ENCODE assay signal across 1 cellular context in the genomic region with DNA sequence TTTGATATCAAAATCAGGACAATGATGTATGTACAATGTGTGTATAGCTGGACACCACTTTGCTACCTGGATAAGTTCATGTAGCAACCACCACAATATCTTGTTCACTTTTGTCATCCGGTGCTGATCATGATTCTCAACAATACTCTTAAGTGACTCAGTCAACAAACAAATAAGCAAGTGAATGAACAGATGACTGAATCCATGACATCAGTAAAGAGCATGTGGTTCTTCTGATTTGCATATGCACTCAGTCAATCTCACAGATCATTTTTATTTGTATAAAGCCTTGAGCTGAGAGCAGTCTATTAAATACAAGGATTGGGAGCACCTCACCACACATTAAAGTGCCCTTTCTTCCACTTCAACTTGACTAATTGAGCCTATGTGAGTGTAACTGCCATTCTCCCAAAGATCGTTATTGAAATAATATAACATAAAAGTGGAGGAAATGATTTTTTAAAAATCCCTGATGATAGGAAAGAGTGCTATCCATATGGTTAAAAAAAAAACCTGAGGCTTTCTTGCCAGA.
TF ChIP-seq lines count a peak whose summit lies in the region.

No MANE protein-coding gene starts in this region.

TF ChIP-seq in HepG2, 621 proteins besides CTCF, POLR2A, EP300 and RAD21 (continued from another document):
- TF ChIP-seq, protein P1, sequence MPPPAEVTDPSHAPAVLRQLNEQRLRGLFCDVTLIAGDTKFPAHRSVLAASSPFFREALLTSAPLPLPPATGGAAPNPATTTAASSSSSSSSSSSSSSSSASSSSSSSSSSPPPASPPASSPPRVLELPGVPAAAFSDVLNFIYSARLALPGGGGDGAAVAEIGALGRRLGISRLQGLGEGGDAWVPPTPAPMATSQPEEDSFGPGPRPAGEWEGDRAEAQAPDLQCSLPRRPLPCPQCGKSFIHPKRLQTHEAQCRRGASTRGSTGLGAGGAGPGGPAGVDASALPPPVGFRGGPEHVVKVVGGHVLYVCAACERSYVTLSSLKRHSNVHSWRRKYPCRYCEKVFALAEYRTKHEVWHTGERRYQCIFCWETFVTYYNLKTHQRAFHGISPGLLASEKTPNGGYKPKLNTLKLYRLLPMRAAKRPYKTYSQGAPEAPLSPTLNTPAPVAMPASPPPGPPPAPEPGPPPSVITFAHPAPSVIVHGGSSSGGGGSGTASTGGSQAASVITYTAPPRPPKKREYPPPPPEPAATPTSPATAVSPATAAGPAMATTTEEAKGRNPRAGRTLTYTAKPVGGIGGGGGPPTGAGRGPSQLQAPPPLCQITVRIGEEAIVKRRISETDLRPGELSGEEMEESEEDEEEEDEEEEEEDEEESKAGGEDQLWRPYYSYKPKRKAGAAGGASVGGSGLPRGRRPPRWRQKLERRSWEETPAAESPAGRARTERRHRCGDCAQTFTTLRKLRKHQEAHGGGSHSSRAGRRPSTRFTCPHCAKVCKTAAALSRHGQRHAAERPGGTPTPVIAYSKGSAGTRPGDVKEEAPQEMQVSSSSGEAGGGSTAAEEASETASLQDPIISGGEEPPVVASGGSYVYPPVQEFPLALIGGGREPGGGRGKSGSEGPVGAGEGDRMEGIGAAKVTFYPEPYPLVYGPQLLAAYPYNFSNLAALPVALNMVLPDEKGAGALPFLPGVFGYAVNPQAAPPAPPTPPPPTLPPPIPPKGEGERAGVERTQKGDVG (CRISPR knock-in tag; IDR thresholded peaks at IDR 0.05; ENCODE audit: borderline replicate concordance), result no peak
- TF ChIP-seq POLR2AphosphoS2 (IDR thresholded peaks at IDR 0.05; ENCODE audit: low read depth, low read length), result no peak
